Comparison of ENCODE assay signal across 1 cellular context in genomic region chr6:33371901-33372300, GRCh38. TPM values are rescaled to one million over a fixed set of nuclear protein-coding genes. Genes with fewer than 3 reads are reported as not detected.
"Had no signal": no experiment of that assay in that cellular context is flagged by ENCODE, and none has a peak within 500 bp of the region (broad histone marks: within the 10 kb centered on the region; RNA-seq: fewer than 3 reads in every experiment).

No MANE protein-coding gene starts in this region.

RNA-seq across cellular contexts. Expression of gene KIFC1, which starts 19.7 kb away (rescaled TPM):
- total RNA-seq: ascending aorta had no signal
